2 cellular contexts compared by ENCODE assay signal in the genomic region with DNA sequence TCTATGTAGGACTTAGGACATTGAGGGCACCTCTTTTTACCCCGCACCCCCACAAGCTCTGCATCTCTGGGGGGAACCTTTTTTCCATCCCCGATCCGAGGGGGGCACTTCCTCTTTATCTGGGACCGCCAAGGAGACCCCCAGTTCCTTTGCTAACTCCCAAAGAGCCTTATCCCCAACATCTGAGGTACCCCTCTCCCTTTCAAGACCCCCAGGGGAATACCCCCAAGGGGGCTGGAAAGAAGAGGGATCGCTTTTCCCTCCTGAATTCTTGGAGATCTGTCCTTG.
TF ChIP-seq lines count a peak whose summit lies in the region.

No MANE protein-coding gene starts in this region.

TF ChIP-seq in IMR-90, 13 proteins besides CTCF, POLR2A, EP300 and RAD21:
- TF ChIP-seq CEBPB (IDR thresholded peaks at IDR 0.05; ENCODE audit: low read depth, low read length) (no peak), SMC3 (IDR thresholded peaks at IDR 0.05; ENCODE audit: low read depth, low read length) (no peak), FOS (IDR thresholded peaks at IDR 0.05; ENCODE audit: low read depth, low read length) (no peak), NFE2L2 (IDR thresholded peaks at IDR 0.05; ENCODE audit: low read depth, low read length) (no peak), CHD1 (IDR thresholded peaks at IDR 0.05; ENCODE audit: low read depth, low read length) (no peak)
- TF ChIP-seq, protein P1, sequence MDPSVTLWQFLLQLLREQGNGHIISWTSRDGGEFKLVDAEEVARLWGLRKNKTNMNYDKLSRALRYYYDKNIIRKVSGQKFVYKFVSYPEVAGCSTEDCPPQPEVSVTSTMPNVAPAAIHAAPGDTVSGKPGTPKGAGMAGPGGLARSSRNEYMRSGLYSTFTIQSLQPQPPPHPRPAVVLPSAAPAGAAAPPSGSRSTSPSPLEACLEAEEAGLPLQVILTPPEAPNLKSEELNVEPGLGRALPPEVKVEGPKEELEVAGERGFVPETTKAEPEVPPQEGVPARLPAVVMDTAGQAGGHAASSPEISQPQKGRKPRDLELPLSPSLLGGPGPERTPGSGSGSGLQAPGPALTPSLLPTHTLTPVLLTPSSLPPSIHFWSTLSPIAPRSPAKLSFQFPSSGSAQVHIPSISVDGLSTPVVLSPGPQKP (IDR thresholded peaks at IDR 0.05; ENCODE audit: borderline replicate concordance, low read depth, low read length): no peak

TF ChIP-seq in GM12878, 131 proteins besides CTCF, POLR2A, EP300 and RAD21:
- TF ChIP-seq ZNF622 (IDR thresholded peaks at IDR 0.05): no peak
- TF ChIP-seq HDAC6 (IDR thresholded peaks at IDR 0.05; ENCODE audit: unreplicated experiment): peak; percentile 78
- TF ChIP-seq SPI1 (IDR thresholded peaks at IDR 0.05; ENCODE audit: borderline replicate concordance, insufficient read depth, low read depth, low read length): peak; percentile 69; the same call in 1 of the 2 replicates
- no peak for TF ChIP-seq MXI1 (IDR thresholded peaks at IDR 0.05; ENCODE audit: low read depth, low read length)
- no peak for TF ChIP-seq IRF4 (IDR thresholded peaks at IDR 0.05; ENCODE audit: low read depth, low read length)
- TF ChIP-seq TCF12 (IDR thresholded peaks at IDR 0.05; ENCODE audit: low read depth, low read length): no peak
- 0 out of 4 replicates have a peak, but pooled peaks of 1 of the 2 experiments have one; percentile 2 for TF ChIP-seq IKZF2 (IDR thresholded peaks at IDR 0.05)
- peak; percentile 11; the same call in 1 of the 2 replicates for TF ChIP-seq IKZF1 (conservative IDR thresholded peaks at IDR 0.05)
- TF ChIP-seq, protein P2, sequence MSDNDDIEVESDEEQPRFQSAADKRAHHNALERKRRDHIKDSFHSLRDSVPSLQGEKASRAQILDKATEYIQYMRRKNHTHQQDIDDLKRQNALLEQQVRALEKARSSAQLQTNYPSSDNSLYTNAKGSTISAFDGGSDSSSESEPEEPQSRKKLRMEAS (IDR thresholded peaks at IDR 0.05; ENCODE audit: low read depth, low read length): peak; percentile 2; the same call in 1 of the 2 replicates
- no peak for TF ChIP-seq RELA (IDR thresholded peaks at IDR 0.05; ENCODE audit: borderline replicate concordance, partially characterized antibody)
- 0 out of 2 replicates have a peak, but pooled peaks have one; percentile 24 for TF ChIP-seq CREB1 (IDR thresholded peaks at IDR 0.05; ENCODE audit: low read depth)
